27 cellular contexts compared by ENCODE assay signal in the genomic region with DNA sequence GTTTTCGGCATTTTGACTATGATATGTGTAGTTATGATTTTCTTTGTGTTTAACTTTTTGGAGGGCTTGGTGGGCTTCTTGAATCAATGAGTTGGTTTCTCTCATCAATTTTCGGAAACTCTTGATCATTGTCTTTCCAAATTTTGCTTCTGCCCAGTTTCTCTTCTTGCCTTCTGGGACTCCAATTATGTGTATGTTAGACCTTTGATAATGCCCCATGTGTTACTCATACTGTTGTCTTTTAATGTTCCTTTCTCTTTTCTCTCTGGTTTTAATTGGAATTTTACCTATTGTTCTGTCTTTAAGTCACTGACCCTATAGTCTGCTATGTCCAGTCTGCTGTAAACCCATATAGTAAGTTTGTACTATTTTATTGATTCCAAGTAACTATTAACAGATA. TPM values are rescaled to one million over a fixed set of nuclear protein-coding genes. Genes with fewer than 3 reads are reported as not detected.
DNase-seq lines count a peak whose midpoint lies in the region; TF ChIP-seq lines count a peak whose summit lies in the region.
"Had no signal": no experiment of that assay in that cellular context is flagged by ENCODE, and none has a peak within 500 bp of the region (broad histone marks: within the 10 kb centered on the region; RNA-seq: fewer than 3 reads in every experiment).

No MANE protein-coding gene starts in this region.

- no peaks in the 10 kb centered on the region for H3K27me3 ChIP-seq in Caco-2 (replicated peaks; ENCODE audit: control insufficient read depth, insufficient read depth, low read length)
- H3K27me3 ChIP-seq: BE2C had no signal

- H3K4me3 Mint-ChIP-seq in Caco-2 (ENCODE audit: unreplicated experiment), result no peak overlapping the region
- no peak overlapping the region for H3K4me3 Mint-ChIP-seq in neural crest cell
- H3K4me3 Mint-ChIP-seq: CD14-positive monocyte; CD4-positive, alpha-beta memory T cell; CD4-positive, CD25-positive, alpha-beta regulatory T cell; CD8-positive, alpha-beta memory T cell had no signal

- POLR2A ChIA-PET in Caco-2 (lab: Charles Lee), result no interaction called here
- POLR2A ChIA-PET in HEK293 (lab: Yijun Ruan, JAX), result no interaction called here

- H3K4me1 Mint-ChIP-seq in Caco-2 (ENCODE audit: low read depth, unreplicated experiment) (peaks cover 11% of the 10 kb centered on the region), neural crest cell (peaks cover 21% of the 10 kb centered on the region)
- H3K4me1 Mint-ChIP-seq: CD4-positive, alpha-beta memory T cell; CD4-positive, CD25-positive, alpha-beta regulatory T cell; CD8-positive, alpha-beta memory T cell had no signal

- CTCF ChIA-PET in Caco-2 (lab: Charles Lee), result no interaction called here
- CTCF ChIA-PET in HEK293 (lab: Yijun Ruan, JAX), result no interaction called here

- no peaks in the 10 kb centered on the region for H3K27me3 Mint-ChIP-seq in Caco-2 (ENCODE audit: insufficient read depth, unreplicated experiment)
- H3K27me3 Mint-ChIP-seq in neural crest cell (ENCODE audit: low read depth), result no peaks in the 10 kb centered on the region

- DNase-seq in Caco-2, result no peak
- peak; percentile 25 for DNase-seq in Caki2 (ENCODE audit: low read depth)
- no peak for DNase-seq in neural crest cell (ENCODE audit: low read depth, low spot score)
- no peak for DNase-seq in mesenteric fat pad (ENCODE audit: low spot score)
- DNase-seq in GM19240 (ENCODE audit: insufficient read length, low spot score), result no peak
- no peak for DNase-seq in NCI-H2171 (lab: John Stamatoyannopoulos, UW)
- no peak for DNase-seq in HPDE6-E6E7 (ENCODE audit: extremely low spot score)
- DNase-seq: 8988T; ACHN; BE2C; C1 segment of cervical spinal cord; CD4-positive, alpha-beta memory T cell; CD4-positive, CD25-positive, alpha-beta regulatory T cell; CD8-positive, alpha-beta memory T cell; COR-L47; DMS 273 treated with DMSO at 0.1 percent for 48 hours; DMS153; DMS53; DMS79; DND-41; EL; GDM1 had no signal

- in situ Hi-C loops in Caki2 (cut with HindIII; ENCODE audit: low pct_unique_long_range_greater_than_20kb, low sequenced_read_pairs), result no loop called here

- peaks cover 6% of the 10 kb centered on the region; the same call in 1 of the 2 replicates for H3K4me1 ChIP-seq in Caco-2
- no peaks in the 10 kb centered on the region for H3K4me1 ChIP-seq in HEK293 (ENCODE audit: control insufficient read depth, insufficient read depth, low read length)
- H3K4me1 ChIP-seq: BE2C, BLaER1 had no signal

- intact Hi-C loops in Caco-2 (cut with micrococcal nuclease; ENCODE audit: unreplicated experiment), result no loop called here

- BruUV-seq in Caco-2 (replicated peaks; lab: Mats Ljungman, UMichigan), result no TSS peak

- no peaks in the 10 kb centered on the region for H3K36me3 Mint-ChIP-seq in Caco-2 (ENCODE audit: insufficient read depth, unreplicated experiment)
- H3K36me3 Mint-ChIP-seq in neural crest cell (ENCODE audit: low read depth), result peaks cover 3% of the 10 kb centered on the region
- H3K36me3 Mint-ChIP-seq: CD14-positive monocyte; CD4-positive, alpha-beta memory T cell; CD4-positive, CD25-positive, alpha-beta regulatory T cell; CD8-positive, alpha-beta memory T cell had no signal

- TF ChIP-seq CTCF in Caco-2 (IDR thresholded peaks at IDR 0.05; ENCODE audit: insufficient read depth in 1 of 2, low read depth in 1 of 2, low read length in 1 of 2, severe bottlenecking in 1 of 2, unreplicated experiment in 1 of 2) (no peak), HEK293 (tag by site-specific recombination; IDR thresholded peaks at IDR 0.05) (no peak), neural crest cell (conservative IDR thresholded peaks at IDR 0.05) (no peak)

- H3K9me3 Mint-ChIP-seq in Caco-2 (ENCODE audit: unreplicated experiment) (peaks cover 29% of the 10 kb centered on the region), neural crest cell (peaks cover 10% of the 10 kb centered on the region)

- H3K27ac Mint-ChIP-seq in Caco-2 (ENCODE audit: unreplicated experiment), result peak overlapping the region; percentile 23
- peak overlapping the region; percentile 4 for H3K27ac Mint-ChIP-seq in neural crest cell (ENCODE audit: unreplicated experiment)
- H3K27ac Mint-ChIP-seq: CD14-positive monocyte; CD4-positive, alpha-beta memory T cell; CD4-positive, CD25-positive, alpha-beta regulatory T cell had no signal

- H3K36me3 ChIP-seq in Caco-2 (ENCODE audit: control insufficient read depth, insufficient read depth, low read length) (no peaks in the 10 kb centered on the region), HEK293 (ENCODE audit: control insufficient read depth in 2 of 2, insufficient read depth in 1 of 2, low read length in 2 of 2) (no peaks in the 10 kb centered on the region)
- H3K36me3 ChIP-seq: BE2C, BLaER1 had no signal

- H3K27ac ChIP-seq in HEK293 (ENCODE audit: extremely low read depth, low read depth, low read length), result no peak overlapping the region
- H3K27ac ChIP-seq: BLaER1 had no signal

- H3K9me3 ChIP-seq in Caco-2 (peaks cover 16% of the 10 kb centered on the region), HEK293 (ENCODE audit: control insufficient read depth, insufficient read depth, low read depth, low read length) (no peaks in the 10 kb centered on the region; the same call in 1 of the 2 replicates)
- H3K9me3 ChIP-seq: BE2C had no signal

- H3K4me3 ChIP-seq in Caco-2 (ENCODE audit: low read depth, low read length) (no peak overlapping the region), HEK293 (ENCODE audit: low read depth, low read length) (no peak overlapping the region)
- H3K4me3 ChIP-seq: BLaER1, GM12878 had no signal

TF ChIP-seq in HEK293, 187 proteins besides CTCF, POLR2A, EP300 and RAD21:
- TF ChIP-seq REPIN1 (tag by site-specific recombination; IDR thresholded peaks at IDR 0.05; ENCODE audit: low read depth) (no peak), SETDB1 (IDR thresholded peaks at IDR 0.05; ENCODE audit: insufficient read length, low read length) (peak; percentile 67), ZNF133 (tag by site-specific recombination; IDR thresholded peaks at IDR 0.05) (peak; percentile 97)
- TF ChIP-seq, protein P1, sequence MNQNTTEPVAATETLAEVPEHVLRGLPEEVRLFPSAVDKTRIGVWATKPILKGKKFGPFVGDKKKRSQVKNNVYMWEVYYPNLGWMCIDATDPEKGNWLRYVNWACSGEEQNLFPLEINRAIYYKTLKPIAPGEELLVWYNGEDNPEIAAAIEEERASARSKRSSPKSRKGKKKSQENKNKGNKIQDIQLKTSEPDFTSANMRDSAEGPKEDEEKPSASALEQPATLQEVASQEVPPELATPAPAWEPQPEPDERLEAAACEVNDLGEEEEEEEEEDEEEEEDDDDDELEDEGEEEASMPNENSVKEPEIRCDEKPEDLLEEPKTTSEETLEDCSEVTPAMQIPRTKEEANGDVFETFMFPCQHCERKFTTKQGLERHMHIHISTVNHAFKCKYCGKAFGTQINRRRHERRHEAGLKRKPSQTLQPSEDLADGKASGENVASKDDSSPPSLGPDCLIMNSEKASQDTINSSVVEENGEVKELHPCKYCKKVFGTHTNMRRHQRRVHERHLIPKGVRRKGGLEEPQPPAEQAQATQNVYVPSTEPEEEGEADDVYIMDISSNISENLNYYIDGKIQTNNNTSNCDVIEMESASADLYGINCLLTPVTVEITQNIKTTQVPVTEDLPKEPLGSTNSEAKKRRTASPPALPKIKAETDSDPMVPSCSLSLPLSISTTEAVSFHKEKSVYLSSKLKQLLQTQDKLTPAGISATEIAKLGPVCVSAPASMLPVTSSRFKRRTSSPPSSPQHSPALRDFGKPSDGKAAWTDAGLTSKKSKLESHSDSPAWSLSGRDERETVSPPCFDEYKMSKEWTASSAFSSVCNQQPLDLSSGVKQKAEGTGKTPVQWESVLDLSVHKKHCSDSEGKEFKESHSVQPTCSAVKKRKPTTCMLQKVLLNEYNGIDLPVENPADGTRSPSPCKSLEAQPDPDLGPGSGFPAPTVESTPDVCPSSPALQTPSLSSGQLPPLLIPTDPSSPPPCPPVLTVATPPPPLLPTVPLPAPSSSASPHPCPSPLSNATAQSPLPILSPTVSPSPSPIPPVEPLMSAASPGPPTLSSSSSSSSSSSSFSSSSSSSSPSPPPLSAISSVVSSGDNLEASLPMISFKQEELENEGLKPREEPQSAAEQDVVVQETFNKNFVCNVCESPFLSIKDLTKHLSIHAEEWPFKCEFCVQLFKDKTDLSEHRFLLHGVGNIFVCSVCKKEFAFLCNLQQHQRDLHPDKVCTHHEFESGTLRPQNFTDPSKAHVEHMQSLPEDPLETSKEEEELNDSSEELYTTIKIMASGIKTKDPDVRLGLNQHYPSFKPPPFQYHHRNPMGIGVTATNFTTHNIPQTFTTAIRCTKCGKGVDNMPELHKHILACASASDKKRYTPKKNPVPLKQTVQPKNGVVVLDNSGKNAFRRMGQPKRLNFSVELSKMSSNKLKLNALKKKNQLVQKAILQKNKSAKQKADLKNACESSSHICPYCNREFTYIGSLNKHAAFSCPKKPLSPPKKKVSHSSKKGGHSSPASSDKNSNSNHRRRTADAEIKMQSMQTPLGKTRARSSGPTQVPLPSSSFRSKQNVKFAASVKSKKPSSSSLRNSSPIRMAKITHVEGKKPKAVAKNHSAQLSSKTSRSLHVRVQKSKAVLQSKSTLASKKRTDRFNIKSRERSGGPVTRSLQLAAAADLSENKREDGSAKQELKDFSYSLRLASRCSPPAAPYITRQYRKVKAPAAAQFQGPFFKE (tag by site-specific recombination; IDR thresholded peaks at IDR 0.05; ENCODE audit: borderline replicate concordance), result no peak
- TF ChIP-seq, protein P2, sequence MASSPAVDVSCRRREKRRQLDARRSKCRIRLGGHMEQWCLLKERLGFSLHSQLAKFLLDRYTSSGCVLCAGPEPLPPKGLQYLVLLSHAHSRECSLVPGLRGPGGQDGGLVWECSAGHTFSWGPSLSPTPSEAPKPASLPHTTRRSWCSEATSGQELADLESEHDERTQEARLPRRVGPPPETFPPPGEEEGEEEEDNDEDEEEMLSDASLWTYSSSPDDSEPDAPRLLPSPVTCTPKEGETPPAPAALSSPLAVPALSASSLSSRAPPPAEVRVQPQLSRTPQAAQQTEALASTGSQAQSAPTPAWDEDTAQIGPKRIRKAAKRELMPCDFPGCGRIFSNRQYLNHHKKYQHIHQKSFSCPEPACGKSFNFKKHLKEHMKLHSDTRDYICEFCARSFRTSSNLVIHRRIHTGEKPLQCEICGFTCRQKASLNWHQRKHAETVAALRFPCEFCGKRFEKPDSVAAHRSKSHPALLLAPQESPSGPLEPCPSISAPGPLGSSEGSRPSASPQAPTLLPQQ (tag by site-specific recombination; IDR thresholded peaks at IDR 0.05), result no peak

RNA-seq across cellular contexts. Expression of a gene that starts 41.5 kb away (rescaled TPM):
- total RNA-seq in Caco-2 (2022) (not detected in 2 replicates), neural crest cell (0.57 and 0.96 TPM in 2 replicates), mesenteric fat pad (not detected)
- total RNA-seq in Caki2 (2014; rRNA removed; shearing (Covaris generic); ENCODE audit: low replicate concordance), result not detected in 2 replicates
- total RNA-seq: CD4-positive, alpha-beta memory T cell; CD4-positive, CD25-positive, alpha-beta regulatory T cell; CD8-positive, alpha-beta memory T cell; G401; GM12878 had no signal
